ENCODE assay signal across 17 cellular contexts in genomic region chr12:108799528-108800243, GRCh38. TPM values are rescaled to one million over a fixed set of nuclear protein-coding genes. Genes with fewer than 3 reads are reported as not detected.
DNase-seq lines count a peak whose midpoint lies in the region; ATAC-seq, FAIRE-seq and TF ChIP-seq lines count a peak whose summit lies in the region.
"Had no signal": no experiment of that assay in that cellular context is flagged by ENCODE, and none has a peak within 500 bp of the region (broad histone marks: within the 10 kb centered on the region; RNA-seq: fewer than 3 reads in every experiment).

No MANE protein-coding gene starts in this region.

- H3K4me3 ChIP-seq in ascending aorta (no peak overlapping the region), smooth muscle cell (no peak overlapping the region)
- H3K4me3 ChIP-seq: spleen had no signal

- H3K4me2 ChIP-seq in smooth muscle cell = no peak overlapping the region

- ATAC-seq in HG03139 (IDR thresholded peaks at IDR 0.05; ENCODE audit: unreplicated experiment) (no peak), HG03354 (IDR thresholded peaks at IDR 0.05; ENCODE audit: poor library complexity, severe bottlenecking, unreplicated experiment) (no peak)

- FAIRE-seq in GM19239 (lab: Jason Lieb, UNC) = peak; percentile 68

- H3K27me3 ChIP-seq in ascending aorta (no peaks in the 10 kb centered on the region), smooth muscle cell (ENCODE audit: low read depth) (no peaks in the 10 kb centered on the region)
- H3K27me3 ChIP-seq: spleen had no signal

- no peak overlapping the region for H3K9ac ChIP-seq in smooth muscle cell (ENCODE audit: low read depth)

- H3K4me1 ChIP-seq in ascending aorta = peaks cover 20 to 39% of the 10 kb centered on the region in 2 donors
- H3K4me1 ChIP-seq in smooth muscle cell (ENCODE audit: low read depth) = peaks cover 35% of the 10 kb centered on the region

- H3K36me3 ChIP-seq in ascending aorta (peaks cover 30 to 53% of the 10 kb centered on the region in 2 donors), smooth muscle cell (ENCODE audit: low read depth) (peaks cover 11% of the 10 kb centered on the region)

- WGBS in smooth muscle cell (ENCODE audit: low lambda C conversion rate) = 95% methylated on average over 11 of the region's 11 CpGs

- peaks cover 5% of the 10 kb centered on the region for H3K79me2 ChIP-seq in smooth muscle cell (ENCODE audit: low read depth)

- TF ChIP-seq POLR2A in erythroblast (IDR thresholded peaks at IDR 0.05; ENCODE audit: low read length) = no peak

- no peak overlapping the region for H2AFZ ChIP-seq in smooth muscle cell (ENCODE audit: low read depth)

- peak overlapping the region; percentile 92 to 95 for H3K27ac ChIP-seq in ascending aorta
- peak overlapping the region; percentile 99 for H3K27ac ChIP-seq in smooth muscle cell (ENCODE audit: low read depth)

- H3K9me3 ChIP-seq in ascending aorta = no peaks in the 10 kb centered on the region
- H3K9me3 ChIP-seq in smooth muscle cell (replicated peaks; ENCODE audit: low read depth) = no peaks in the 10 kb centered on the region

- H4K20me1 ChIP-seq in smooth muscle cell (ENCODE audit: low read depth) = peaks cover 5% of the 10 kb centered on the region

- no peak for TF ChIP-seq CTCF in ascending aorta (IDR thresholded peaks at IDR 0.05)
- no peak for TF ChIP-seq CTCF in smooth muscle cell (IDR thresholded peaks at IDR 0.05; ENCODE audit: borderline replicate concordance, insufficient read depth, poor library complexity, severe bottlenecking)

- peaks cover 42% of the 10 kb centered on the region for H3F3A ChIP-seq in smooth muscle cell (ENCODE audit: low read depth)

- DNase-seq in GM19239 (ENCODE audit: insufficient read length, low spot score) (no peak), ascending aorta (ENCODE audit: low spot score in 2 of 2) (no peak), inferior parietal cortex (ENCODE audit: extremely low spot score) (peak; percentile 38), smooth muscle cell (lab: John Stamatoyannopoulos, UW; ENCODE audit: unreplicated experiment) (no peak), erythroblast (lab: John Stamatoyannopoulos, UW) (no peak)
- DNase-seq in stimulated activated CD4-positive, alpha-beta T cell treated with anti-CD3 and anti-CD28 coated beads, Interleukin-15, amount 100 ng/mL, for 24 hours = no peak
- DNase-seq: activated CD4-positive, alpha-beta T cell treated with anti-CD3 and anti-CD28 coated beads for 48 hours; activated T-cell treated with anti-CD3 and anti-CD28 coated beads, Interleukin-2, amount 50 U/mL, for 1 hour; amniotic stem cell; DND-41; effector memory CD4-positive, alpha-beta T cell; NCI-H1092 treated with DMSO at 0.1 percent for 48 hours; NCI-H2227 treated with DMSO at 0.1 percent for 48 hours; nephron progenitor cell had no signal

- intact Hi-C loops in ascending aorta (cut with DNase I) = loop anchor here (5.0 kb wide), 2 partner anchors 182 to 293 kb away; partner anchors contain the start of gene ALKBH2

RNA-seq across cellular contexts. Expression of gene SSH1, which starts 57.7 kb away (rescaled TPM):
- 16.1 TPM for total RNA-seq in ascending aorta
- 15.2 and 17.2 TPM in 2 replicates for total RNA-seq in smooth muscle cell
- 22.0 and 24.7 TPM in 2 replicates for polyA plus RNA-seq in smooth muscle cell
